ENCODE assay signal across 21 cellular contexts in the genomic region with DNA sequence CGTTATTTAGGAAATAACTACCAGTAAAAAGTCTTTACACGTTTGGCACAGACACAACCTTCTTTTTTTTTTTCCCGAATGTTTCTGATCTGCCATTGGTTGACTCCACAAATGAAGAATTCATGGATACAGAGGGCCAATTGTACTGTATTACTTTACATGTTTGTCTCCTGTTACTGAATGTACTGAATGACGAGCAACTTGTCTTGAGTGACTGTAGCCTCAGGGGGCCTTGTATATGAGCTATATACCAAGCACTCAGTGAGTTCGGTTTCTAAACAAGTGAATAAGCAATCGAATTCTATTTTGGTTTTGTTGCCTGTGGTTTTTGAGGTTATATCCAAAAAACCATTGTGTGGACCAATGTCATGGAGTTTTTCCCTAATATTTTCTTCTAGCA.
"Had no signal": no experiment of that assay in that cellular context is flagged by ENCODE, and none has a peak within 500 bp of the region (broad histone marks: within the 10 kb centered on the region; RNA-seq: fewer than 3 reads in every experiment).

No MANE protein-coding gene starts in this region.

- DNase-seq: naive thymus-derived CD8-positive, alpha-beta T cell; occipital lobe; ovary; posterior cingulate gyrus; psoas muscle; right cardiac atrium; right lobe of liver; sigmoid colon; small intestine; stimulated activated CD4-positive, alpha-beta T cell treated with anti-CD3 and anti-CD28 coated beads, Interleukin-15, amount 100 ng/mL, for 24 hours; stimulated activated CD4-positive, alpha-beta T cell treated with anti-CD3 and anti-CD28 coated beads, Interleukin-2, amount 100 ng/mL, for 24 hours; stimulated activated CD4-positive, alpha-beta T cell treated with anti-CD3 and anti-CD28 coated beads, Interleukin-2, amount 100 ng/mL, for 48 hours; stimulated activated CD4-positive, alpha-beta T cell treated with anti-CD3 and anti-CD28 coated beads, Interleukin-4, amount 100 ng/mL, for 24 hours; stimulated activated naive B cell treated with anti-CD40 and anti-IgM and Interleukin-4, amounts not matched to agents 10 μg/mL and 1 μg/mL and 100 μg/mL, for 72 hours; stimulated activated naive CD4-positive, alpha-beta T cell treated with Interleukin-2 at 50 U/mL for 16 hours; stomach; thyroid gland; trophoblast cell; upper lobe of left lung had no signal

- ATAC-seq: naive thymus-derived CD8-positive, alpha-beta T cell; natural killer cell treated with Interleukin-12 subunit alpha and Interleukin-12 subunit beta and Interleukin-15 and Interleukin-18, amount 100 ng/mL, for 72 hours; psoas muscle; right cardiac atrium; right lobe of liver; stimulated activated effector memory CD8-positive, alpha-beta T cell treated with anti-CD3 and anti-CD28 coated beads, Interleukin-12 subunit alpha, Interleukin-12 subunit beta, amount 100 ng/mL, for 72 hours; stimulated activated naive B cell treated with anti-CD40 and anti-IgM and Interleukin-4, amounts not matched to agents 10 μg/mL and 1 μg/mL and 100 μg/mL, for 72 hours had no signal
